ENCODE assay signal across 27 cellular contexts in genomic region chr11:108398439-108398838, GRCh38.
"Had no signal": no experiment of that assay in that cellular context is flagged by ENCODE, and none has a peak within 500 bp of the region (broad histone marks: within the 10 kb centered on the region; RNA-seq: fewer than 3 reads in every experiment).

No MANE protein-coding gene starts in this region.

- H3K4me3 ChIP-seq: left lung, lower lobe of right lung, neural progenitor cell, right atrium auricular region, right lobe of liver, smooth muscle cell, tibial nerve, uterus had no signal

- H3K27me3 ChIP-seq: left lung, neural progenitor cell, neutrophil, right atrium auricular region, right lobe of liver, tibial nerve, uterus had no signal

- H3K27ac ChIP-seq: left lung, lower lobe of right lung, neural progenitor cell, neutrophil, right atrium auricular region, right lobe of liver, tibial nerve, uterus had no signal

- ATAC-seq: left colon; left lung; lower lobe of right lung; naive thymus-derived CD8-positive, alpha-beta T cell; right lobe of liver; stimulated activated memory B cell treated with anti-CD40 and anti-IgM and Interleukin-4, amounts not matched to agents 10 μg/mL and 1 μg/mL and 100 μg/mL, for 72 hours; stimulated activated naive CD8-positive, alpha-beta T cell treated with anti-CD3 and anti-CD28 coated beads, Interleukin-15, amount 100 ng/mL, for 72 hours had no signal

- FAIRE-seq: islet of Langerhans, kidney had no signal

- H3K9me3 ChIP-seq: left lung, lower lobe of right lung, neutrophil, right atrium auricular region, right lobe of liver, tibial nerve, uterus had no signal

- DNase-seq: hypothalamus; immature natural killer cell; kidney; left colon; left lung; lower lobe of right lung; mammary epithelial cell; mesenchymal stem cell; naive thymus-derived CD8-positive, alpha-beta T cell; nephron progenitor cell; occipital lobe; right lobe of liver; stimulated activated CD4-positive, alpha-beta T cell treated with anti-CD3 and anti-CD28 coated beads, Interleukin-1b, Interleukin-23, amount 100 ng/mL, for 48 hours; stimulated activated CD4-positive, alpha-beta T cell treated with anti-CD3 and anti-CD28 coated beads, Interleukin-2, amount 100 ng/mL, for 48 hours; stimulated activated CD4-positive, alpha-beta T cell treated with anti-CD3 and anti-CD28 coated beads, Interleukin-4, amount 100 ng/mL, for 4 hours; stimulated activated CD8-positive, alpha-beta memory T cell treated with anti-CD3 and anti-CD28 coated beads, Interleukin-4, amount 100 ng/mL, for 48 hours; stimulated activated naive CD4-positive, alpha-beta T cell treated with Interleukin-2 at 50 U/mL for 16 hours; stimulated activated naive CD8-positive, alpha-beta T cell treated with anti-CD3 and anti-CD28 coated beads, Interleukin-15, amount 100 ng/mL, for 72 hours; substantia nigra; uterus had no signal

- H3K36me3 ChIP-seq: left lung, lower lobe of right lung, neural progenitor cell, neutrophil, right atrium auricular region, right lobe of liver, tibial nerve, uterus had no signal

- H3K4me1 ChIP-seq: left lung, lower lobe of right lung, neural progenitor cell, right atrium auricular region, right lobe of liver, tibial nerve, uterus had no signal
